In genomic region chr22:44758354-44758969, GRCh38 we compare ENCODE assay signal across 14 cellular contexts. TPM values are rescaled to one million over a fixed set of nuclear protein-coding genes. Genes with fewer than 3 reads are reported as not detected.
DNase-seq lines count a peak whose midpoint lies in the region; ATAC-seq and TF ChIP-seq lines count a peak whose summit lies in the region.
"Had no signal": no experiment of that assay in that cellular context is flagged by ENCODE, and none has a peak within 500 bp of the region (broad histone marks: within the 10 kb centered on the region; RNA-seq: fewer than 3 reads in every experiment).

No MANE protein-coding gene starts in this region.

- peak; percentile 43 for DNase-seq in ACHN
- DNase-seq in HPDE6-E6E7 (ENCODE audit: extremely low spot score), result peak; percentile 45
- DNase-seq in hepatocyte (ENCODE audit: low spot score), result peak; percentile 68
- no peak for DNase-seq in DMS79 treated with DMSO at 0.1 percent for 48 hours (lab: John Stamatoyannopoulos, UW)
- no peak for DNase-seq in stimulated activated CD4-positive, alpha-beta T cell treated with anti-CD3 and anti-CD28 coated beads, Interleukin-12 subunit alpha, Interleukin-12 subunit beta, amount 100 ng/mL, for 4 hours
- DNase-seq in stimulated activated naive B cell treated with anti-CD40 and anti-IgM and Interleukin-4, amounts not matched to agents 10 μg/mL and 1 μg/mL and 100 μg/mL, for 72 hours, result no peak
- DNase-seq in activated CD8-positive, alpha-beta memory T cell treated with anti-CD3 and anti-CD28 coated beads, Interleukin-2, amount 50 U/mL, for 48 hours, result no peak
- DNase-seq: activated CD4-positive, alpha-beta T cell treated with anti-CD3 and anti-CD28 coated beads, Interleukin-2, amount 50 U/mL, for 1 hour; CD4-positive, CD25-positive, alpha-beta regulatory T cell; NCI-H1092 treated with DMSO at 0.1 percent for 48 hours had no signal

- peaks cover 4 to 7% of the 10 kb centered on the region in 2 donors for H3K36me3 Mint-ChIP-seq in stimulated activated naive B cell treated with anti-CD40 and anti-IgM and Interleukin-4, amounts not matched to agents 10 μg/mL and 1 μg/mL and 100 μg/mL, for 72 hours
- H3K36me3 Mint-ChIP-seq: CD4-positive, CD25-positive, alpha-beta regulatory T cell had no signal

- TF ChIP-seq CTCF in VCaP (conservative IDR thresholded peaks at IDR 0.05) (no peak), hepatocyte (IDR thresholded peaks at IDR 0.05; ENCODE audit: poor library complexity) (no peak)

- H3K27me3 ChIP-seq in hepatocyte, result no peaks in the 10 kb centered on the region
- H3K27me3 ChIP-seq: SJSA1 had no signal

- in situ Hi-C loops in ACHN (cut with HindIII; ENCODE audit: low pct_ligation_motif_present, low pct_unique_long_range_greater_than_20kb, low sequenced_read_pairs), result no loop called here

- no peaks in the 10 kb centered on the region for H3K9me2 ChIP-seq in hepatocyte (replicated peaks; ENCODE audit: insufficient read depth)

- no peak overlapping the region for H3K4me3 ChIP-seq in hepatocyte
- H3K4me3 ChIP-seq: SJSA1 had no signal

- peak overlapping the region; percentile 10 for H3K4me2 ChIP-seq in hepatocyte

- H3K79me2 ChIP-seq in hepatocyte, result peaks cover 70% of the 10 kb centered on the region

- no peak overlapping the region for H3K27ac Mint-ChIP-seq in stimulated activated naive B cell treated with anti-CD40 and anti-IgM and Interleukin-4, amounts not matched to agents 10 μg/mL and 1 μg/mL and 100 μg/mL, for 72 hours
- H3K27ac Mint-ChIP-seq: activated naive CD4-positive, alpha-beta T cell treated with anti-CD3 and anti-CD28 coated beads, Interleukin-2, amount 50 U/mL, for 72 hours; CD4-positive, CD25-positive, alpha-beta regulatory T cell had no signal

- H3K4me1 Mint-ChIP-seq in stimulated activated naive B cell treated with anti-CD40 and anti-IgM and Interleukin-4, amounts not matched to agents 10 μg/mL and 1 μg/mL and 100 μg/mL, for 72 hours, result peaks cover 0 to under 1% of the 10 kb centered on the region in 2 donors

- H4K20me1 ChIP-seq in hepatocyte (ENCODE audit: insufficient read depth, poor library complexity, severe bottlenecking), result no peaks in the 10 kb centered on the region

- 43% methylated on average over 9 of the region's 10 CpGs for WGBS in hepatocyte (ENCODE audit: low lambda C conversion rate, missing lambda C conversion rate)

- peak overlapping the region; percentile 96; the same call in 1 of the 2 replicates for H3K27ac ChIP-seq in VCaP
- peak overlapping the region; percentile 62 for H3K27ac ChIP-seq in hepatocyte
- H3K27ac ChIP-seq: SJSA1 had no signal

- ATAC-seq in stimulated activated naive B cell treated with anti-CD40 and anti-IgM and Interleukin-4, amounts not matched to agents 10 μg/mL and 1 μg/mL and 100 μg/mL, for 72 hours (replicated peaks), result no peak
- ATAC-seq: activated naive CD4-positive, alpha-beta T cell treated with anti-CD3 and anti-CD28 coated beads, Interleukin-2, amount 50 U/mL, for 72 hours had no signal

- H3K27me3 Mint-ChIP-seq in stimulated activated naive B cell treated with anti-CD40 and anti-IgM and Interleukin-4, amounts not matched to agents 10 μg/mL and 1 μg/mL and 100 μg/mL, for 72 hours, result peaks cover 51 to 58% of the 10 kb centered on the region in 2 donors
- H3K27me3 Mint-ChIP-seq: progenitor cell of endocrine pancreas had no signal

- H3K9me3 ChIP-seq in hepatocyte (ENCODE audit: low read depth), result no peaks in the 10 kb centered on the region
- H3K9me3 ChIP-seq: SJSA1 had no signal

- H3K4me3 Mint-ChIP-seq in stimulated activated naive B cell treated with anti-CD40 and anti-IgM and Interleukin-4, amounts not matched to agents 10 μg/mL and 1 μg/mL and 100 μg/mL, for 72 hours, result no peak overlapping the region

- H3K4me1 ChIP-seq in hepatocyte (ENCODE audit: insufficient read depth), result peaks cover 40% of the 10 kb centered on the region

- H3K36me3 ChIP-seq in hepatocyte (replicated peaks; ENCODE audit: insufficient read depth, low read depth), result no peaks in the 10 kb centered on the region
- H3K36me3 ChIP-seq: SJSA1 had no signal

- H2AFZ ChIP-seq in hepatocyte, result no peak overlapping the region

- H3K9me3 Mint-ChIP-seq in stimulated activated naive B cell treated with anti-CD40 and anti-IgM and Interleukin-4, amounts not matched to agents 10 μg/mL and 1 μg/mL and 100 μg/mL, for 72 hours, result peaks cover 10 to 13% of the 10 kb centered on the region in 2 donors

RNA-seq across cellular contexts. Expression of gene ARHGAP8, which starts 6.1 kb away (rescaled TPM):
- total RNA-seq in hepatocyte, result 24.0 and 25.2 TPM in 2 replicates
- polyA plus RNA-seq in hepatocyte, result 50.4 and 62.8 TPM in 2 replicates
- total RNA-seq: SJSA1 had no signal

RNA-seq across cellular contexts. Expression of gene PRR5, which starts 56.5 kb away (rescaled TPM):
- 44.2 and 65.1 TPM in 2 replicates for total RNA-seq in hepatocyte
- polyA plus RNA-seq in hepatocyte, result 84.9 and 91.2 TPM in 2 replicates

Comparison
In these comparisons a context has a peak if more than half of its experiments do, and no peak if none do; other contexts are left out.
1. DNase-seq: peak in ACHN (single experiment), HPDE6-E6E7 (single experiment) and hepatocyte (single experiment); none in DMS79 treated with DMSO at 0.1 percent for 48 hours (single experiment), stimulated activated CD4-positive, alpha-beta T cell treated with anti-CD3 and anti-CD28 coated beads, Interleukin-12 subunit alpha, Interleukin-12 subunit beta, amount 100 ng/mL, for 4 hours (single experiment), stimulated activated naive B cell treated with anti-CD40 and anti-IgM and Interleukin-4, amounts not matched to agents 10 μg/mL and 1 μg/mL and 100 μg/mL, for 72 hours (single experiment) and activated CD8-positive, alpha-beta memory T cell treated with anti-CD3 and anti-CD28 coated beads, Interleukin-2, amount 50 U/mL, for 48 hours (single experiment).